Comparison of ENCODE assay signal across 10 cellular contexts in genomic region chr12:77940011-77940423, GRCh38.
A peak's percentile ranks its signal among the peaks of the same experiment; 100 is the strongest.
DNase-seq lines count a peak whose midpoint lies in the region; ATAC-seq and TF ChIP-seq lines count a peak whose summit lies in the region.
"Had no signal": no experiment of that assay in that cellular context is flagged by ENCODE, and none has a peak within 500 bp of the region (broad histone marks: within the 10 kb centered on the region; RNA-seq: fewer than 3 reads in every experiment).

No MANE protein-coding gene starts in this region.

- no peak overlapping the region for H3K27ac Mint-ChIP-seq in stimulated activated memory B cell treated with anti-CD40 and anti-IgM and Interleukin-4, amounts not matched to agents 10 μg/mL and 1 μg/mL and 100 μg/mL, for 72 hours

- no peak overlapping the region for H3K4me3 Mint-ChIP-seq in stimulated activated memory B cell treated with anti-CD40 and anti-IgM and Interleukin-4, amounts not matched to agents 10 μg/mL and 1 μg/mL and 100 μg/mL, for 72 hours

- no peaks in the 10 kb centered on the region for H3K36me3 ChIP-seq in smooth muscle cell (ENCODE audit: low read depth)

- H3K27me3 ChIP-seq in foreskin keratinocyte (no peaks in the 10 kb centered on the region), smooth muscle cell (ENCODE audit: low read depth) (no peaks in the 10 kb centered on the region)
- H3K27me3 ChIP-seq: dorsolateral prefrontal cortex had no signal

- H3K4me1 ChIP-seq in foreskin keratinocyte (peaks cover 23% of the 10 kb centered on the region), smooth muscle cell (ENCODE audit: low read depth) (peaks cover 21% of the 10 kb centered on the region)

- peak overlapping the region; percentile 31 for H2AFZ ChIP-seq in smooth muscle cell (ENCODE audit: low read depth)

- peak overlapping the region; percentile 92 for H3K27ac ChIP-seq in foreskin keratinocyte
- peak overlapping the region; percentile 94 for H3K27ac ChIP-seq in smooth muscle cell (ENCODE audit: low read depth)
- H3K27ac ChIP-seq: dorsolateral prefrontal cortex had no signal

- H3K36me3 Mint-ChIP-seq in stimulated activated memory B cell treated with anti-CD40 and anti-IgM and Interleukin-4, amounts not matched to agents 10 μg/mL and 1 μg/mL and 100 μg/mL, for 72 hours: no peaks in the 10 kb centered on the region

- peaks cover 15% of the 10 kb centered on the region for H3K27me3 Mint-ChIP-seq in stimulated activated memory B cell treated with anti-CD40 and anti-IgM and Interleukin-4, amounts not matched to agents 10 μg/mL and 1 μg/mL and 100 μg/mL, for 72 hours

- H3K4me3 ChIP-seq in smooth muscle cell: peak overlapping the region; percentile 27
- H3K4me3 ChIP-seq: dorsolateral prefrontal cortex, K562 had no signal

- no peaks in the 10 kb centered on the region for H4K20me1 ChIP-seq in smooth muscle cell (ENCODE audit: low read depth)

- TF ChIP-seq CTCF in foreskin keratinocyte (conservative IDR thresholded peaks at IDR 0.05) (no peak), smooth muscle cell (IDR thresholded peaks at IDR 0.05; ENCODE audit: borderline replicate concordance, insufficient read depth, poor library complexity, severe bottlenecking) (no peak)

- no peaks in the 10 kb centered on the region for H3K9me3 Mint-ChIP-seq in stimulated activated memory B cell treated with anti-CD40 and anti-IgM and Interleukin-4, amounts not matched to agents 10 μg/mL and 1 μg/mL and 100 μg/mL, for 72 hours

- peak; percentile 88 for ATAC-seq in foreskin keratinocyte
- ATAC-seq in HG03108 (IDR thresholded peaks at IDR 0.05; ENCODE audit: unreplicated experiment): no peak
- ATAC-seq in stimulated activated memory B cell treated with anti-CD40 and anti-IgM and Interleukin-4, amounts not matched to agents 10 μg/mL and 1 μg/mL and 100 μg/mL, for 72 hours: no peak
- ATAC-seq: K562 had no signal

- DNase-seq in HCEC 1CT: peak; percentile 97
- peak; percentile 5 for DNase-seq in T1000 (lab: John Stamatoyannopoulos, UW)
- peak; percentile 77 to 92 for DNase-seq in foreskin keratinocyte
- no peak for DNase-seq in smooth muscle cell (lab: John Stamatoyannopoulos, UW; ENCODE audit: unreplicated experiment)
- DNase-seq in NCI-H1048 (lab: John Stamatoyannopoulos, UW): no peak
- DNase-seq in stimulated activated naive CD4-positive, alpha-beta T cell (lab: John Stamatoyannopoulos, UW): no peak
- DNase-seq: dorsolateral prefrontal cortex had no signal

- peaks cover 5% of the 10 kb centered on the region for H3F3A ChIP-seq in smooth muscle cell (ENCODE audit: low read depth)

- no peaks in the 10 kb centered on the region for H3K79me2 ChIP-seq in smooth muscle cell (ENCODE audit: low read depth)

- peak overlapping the region; percentile 77 for H3K9ac ChIP-seq in smooth muscle cell (ENCODE audit: low read depth)

- H3K4me1 Mint-ChIP-seq in stimulated activated memory B cell treated with anti-CD40 and anti-IgM and Interleukin-4, amounts not matched to agents 10 μg/mL and 1 μg/mL and 100 μg/mL, for 72 hours: peaks cover 6% of the 10 kb centered on the region

- no peaks in the 10 kb centered on the region for H3K9me3 ChIP-seq in smooth muscle cell (replicated peaks; ENCODE audit: low read depth)

- H3K4me2 ChIP-seq in smooth muscle cell: peak overlapping the region; percentile 81

- 7% methylated on average over 1 of the region's 1 CpG for WGBS in smooth muscle cell (ENCODE audit: low lambda C conversion rate)

Comparison
In these comparisons a context has a peak if more than half of its experiments do, and no peak if none do; other contexts are left out.
1. DNase-seq: peak in HCEC 1CT (single experiment), T1000 (single experiment) and foreskin keratinocyte (2 of 2); none in smooth muscle cell (single experiment), NCI-H1048 (single experiment) and stimulated activated naive CD4-positive, alpha-beta T cell (0 of 6).